In the genomic region with DNA sequence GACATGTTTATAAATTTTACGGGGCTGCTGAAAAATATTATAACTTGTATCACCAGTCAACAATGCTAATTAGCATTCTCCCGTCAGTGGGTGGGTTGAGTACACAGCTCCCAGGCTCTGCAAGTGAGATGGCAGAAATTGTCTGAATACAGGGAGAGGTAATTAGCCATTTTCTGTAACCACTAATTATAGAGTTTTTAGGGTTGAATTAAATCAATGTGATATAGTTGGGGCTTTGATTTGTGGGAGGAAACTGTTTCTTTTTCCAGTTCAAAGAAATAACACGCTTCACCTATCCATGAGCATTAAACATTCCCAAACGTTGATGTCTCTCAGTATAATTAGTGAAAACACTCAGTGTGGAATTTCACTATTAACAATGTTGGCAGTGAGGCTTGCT, we compare ENCODE assay signal across 8 cellular contexts. TPM values are rescaled to one million over a fixed set of nuclear protein-coding genes. Genes with fewer than 3 reads are reported as not detected.
DNase-seq lines count a peak whose midpoint lies in the region; ATAC-seq, FAIRE-seq and TF ChIP-seq lines count a peak whose summit lies in the region.

No MANE protein-coding gene starts in this region.

- no peak overlapping the region for H2AFZ ChIP-seq in HepG2 (ENCODE audit: low read length)

- peaks cover 24% of the 10 kb centered on the region for H3K4me1 Mint-ChIP-seq in activated naive CD4-positive, alpha-beta T cell treated with anti-CD3 and anti-CD28 coated beads, Interleukin-2, amount 10 ng/mL, durations not matched to agents 7 days and 5 days
- H3K4me1 Mint-ChIP-seq in activated naive CD8-positive, alpha-beta T cell treated with anti-CD3 and anti-CD28 coated beads, Interleukin-2, amount 10 ng/mL, durations not matched to agents 7 days and 5 days = peaks cover 14% of the 10 kb centered on the region
- peaks cover 13% of the 10 kb centered on the region for H3K4me1 Mint-ChIP-seq in type B pancreatic cell (ENCODE audit: unreplicated experiment)

- H3K36me3 Mint-ChIP-seq in activated naive CD4-positive, alpha-beta T cell treated with anti-CD3 and anti-CD28 coated beads, Interleukin-2, amount 10 ng/mL, durations not matched to agents 7 days and 5 days = peaks cover 9% of the 10 kb centered on the region
- peaks cover 2% of the 10 kb centered on the region for H3K36me3 Mint-ChIP-seq in activated naive CD8-positive, alpha-beta T cell treated with anti-CD3 and anti-CD28 coated beads, Interleukin-2, amount 10 ng/mL, durations not matched to agents 7 days and 5 days
- peaks cover 10% of the 10 kb centered on the region for H3K36me3 Mint-ChIP-seq in type B pancreatic cell

- H3K9me3 ChIP-seq in HepG2 (ENCODE audit: low read length) (no peaks in the 10 kb centered on the region), small intestine (ENCODE audit: control insufficient read depth, low read depth) (no peaks in the 10 kb centered on the region)

- H3K4me1 ChIP-seq in HepG2 (ENCODE audit: insufficient read depth, low read length) (peaks cover 38% of the 10 kb centered on the region), small intestine (ENCODE audit: control insufficient read depth in 2 of 2, insufficient read depth in 1 of 2, low read depth in 1 of 2, low read length in 1 of 2) (peaks cover 3 to 5% of the 10 kb centered on the region in 2 donors)

- H3K9ac ChIP-seq in HepG2 (ENCODE audit: insufficient read depth, low read depth, low read length) = peak overlapping the region; percentile 77

- 24% methylated on average over 4 of the region's 4 CpGs for WGBS in HepG2 (ENCODE audit: low lambda C conversion rate)
- WGBS in small intestine, 3 donors = 34 to 50% (median 44%) methylated on average over 4 of the region's 4 CpGs

- no peak for DNase-seq in activated naive CD4-positive, alpha-beta T cell treated with anti-CD3 and anti-CD28 coated beads, Interleukin-2, amount 10 ng/mL, durations not matched to agents 7 days and 5 days
- DNase-seq in activated naive CD4-positive, alpha-beta T cell treated with Interleukin-2 at 50 U/mL for 16 hours = no peak
- DNase-seq in activated naive CD8-positive, alpha-beta T cell treated with anti-CD3 and anti-CD28 coated beads, Interleukin-2, amount 10 ng/mL, durations not matched to agents 7 days and 5 days = no peak
- no peak for DNase-seq in HepG2 (ENCODE audit: low spot score)
- no peak for DNase-seq in type B pancreatic cell (ENCODE audit: extremely low spot score, unreplicated experiment)
- no peak for DNase-seq in small intestine

- TF ChIP-seq RAD21 in HepG2 (CRISPR knock-in tag; IDR thresholded peaks at IDR 0.05) = no peak

- CTCF ChIA-PET in activated naive CD4-positive, alpha-beta T cell treated with anti-CD3 and anti-CD28 coated beads, Interleukin-2, amount 10 ng/mL, durations not matched to agents 7 days and 5 days (lab: Charles Lee) = interaction anchor here (1.0 kb wide), 1 partner anchor 63 kb away, joined by 5 read pairs; no protein-coding TSS in a partner anchor
- CTCF ChIA-PET in HepG2 (lab: Yijun Ruan, JAX; ENCODE audit: low intra/inter-chr PET ratio, low total read pairs) = no interaction called here

- H3K27me3 ChIP-seq in HepG2 (ENCODE audit: control insufficient read depth in 1 of 2, insufficient read depth in 2 of 2, low read length in 2 of 2) (peaks cover 0 to 2% of the 10 kb centered on the region in 2 experiments; a peak in 1 of 5 replicates), small intestine (ENCODE audit: control insufficient read depth in 2 of 2, insufficient read depth in 2 of 2, low read length in 2 of 2) (peaks cover 0 to 4% of the 10 kb centered on the region in 2 donors)

- H3K36me3 ChIP-seq in HepG2 (replicated peaks in 1 of 2; ENCODE audit: control insufficient read depth in 1 of 2, insufficient read depth in 2 of 2, low read length in 2 of 2) (no peaks in the 10 kb centered on the region; a peak in 1 of 5 replicates), small intestine (ENCODE audit: control insufficient read depth in 2 of 2, insufficient read depth in 2 of 2, low read length in 2 of 2) (no peaks in the 10 kb centered on the region)

- H3K4me2 ChIP-seq in HepG2 (ENCODE audit: low read depth, low read length) = peak overlapping the region; percentile 74

- peaks cover 10% of the 10 kb centered on the region for H3K9me3 Mint-ChIP-seq in activated naive CD4-positive, alpha-beta T cell treated with anti-CD3 and anti-CD28 coated beads, Interleukin-2, amount 10 ng/mL, durations not matched to agents 7 days and 5 days
- H3K9me3 Mint-ChIP-seq in activated naive CD8-positive, alpha-beta T cell treated with anti-CD3 and anti-CD28 coated beads, Interleukin-2, amount 10 ng/mL, durations not matched to agents 7 days and 5 days = peaks cover 5% of the 10 kb centered on the region
- H3K9me3 Mint-ChIP-seq in type B pancreatic cell = peaks cover 11% of the 10 kb centered on the region

- TF ChIP-seq CTCF in HepG2 (CRISPR knock-in tag; IDR thresholded peaks at IDR 0.05) (no peak), type B pancreatic cell (conservative IDR thresholded peaks at IDR 0.05) (no peak)

- FAIRE-seq in HepG2 (lab: Jason Lieb, UNC) (no peak), small intestine (lab: Jason Lieb, UNC) (no peak)

- TF ChIP-seq EP300 in HepG2 (IDR thresholded peaks at IDR 0.05; ENCODE audit: low read depth in 2 of 2, low read length in 2 of 2) (no peak), HepG2 (CRISPR knock-in tag; IDR thresholded peaks at IDR 0.05; ENCODE audit: borderline replicate concordance) (no peak)

- ATAC-seq in activated naive CD8-positive, alpha-beta T cell treated with anti-CD3 and anti-CD28 coated beads, Interleukin-2, amount 10 ng/mL, durations not matched to agents 7 days and 5 days (ENCODE audit: low read depth) = no peak
- ATAC-seq in HepG2 (no peak), HG03432 (IDR thresholded peaks at IDR 0.05; ENCODE audit: unreplicated experiment) (no peak), GM18873 (IDR thresholded peaks at IDR 0.05; ENCODE audit: low FRiP score, unreplicated experiment) (no peak)

- peaks cover 40% of the 10 kb centered on the region for H3K27me3 Mint-ChIP-seq in activated naive CD4-positive, alpha-beta T cell treated with anti-CD3 and anti-CD28 coated beads, Interleukin-2, amount 10 ng/mL, durations not matched to agents 7 days and 5 days
- H3K27me3 Mint-ChIP-seq in activated naive CD8-positive, alpha-beta T cell treated with anti-CD3 and anti-CD28 coated beads, Interleukin-2, amount 10 ng/mL, durations not matched to agents 7 days and 5 days = peaks cover 10% of the 10 kb centered on the region
- no peaks in the 10 kb centered on the region for H3K27me3 Mint-ChIP-seq in type B pancreatic cell

- peak overlapping the region; percentile 88 for H3K4me3 Mint-ChIP-seq in activated naive CD4-positive, alpha-beta T cell treated with anti-CD3 and anti-CD28 coated beads, Interleukin-2, amount 10 ng/mL, durations not matched to agents 7 days and 5 days
- peak overlapping the region; percentile 89 for H3K4me3 Mint-ChIP-seq in activated naive CD8-positive, alpha-beta T cell treated with anti-CD3 and anti-CD28 coated beads, Interleukin-2, amount 10 ng/mL, durations not matched to agents 7 days and 5 days
- peak overlapping the region; percentile 96 for H3K4me3 Mint-ChIP-seq in type B pancreatic cell

- H3K27ac Mint-ChIP-seq in activated naive CD4-positive, alpha-beta T cell treated with anti-CD3 and anti-CD28 coated beads, Interleukin-2, amount 10 ng/mL, durations not matched to agents 7 days and 5 days = peak overlapping the region; percentile 75
- H3K27ac Mint-ChIP-seq in activated naive CD8-positive, alpha-beta T cell treated with anti-CD3 and anti-CD28 coated beads, Interleukin-2, amount 10 ng/mL, durations not matched to agents 7 days and 5 days = peak overlapping the region; percentile 75
- peak overlapping the region; percentile 92 for H3K27ac Mint-ChIP-seq in type B pancreatic cell

- no peak for TF ChIP-seq POLR2A in HepG2 (IDR thresholded peaks at IDR 0.05; ENCODE audit: insufficient read depth in 1 of 2, low read depth in 2 of 2, low read length in 2 of 2)

- no peaks in the 10 kb centered on the region for H4K20me1 ChIP-seq in HepG2 (ENCODE audit: insufficient read depth, low read length)

- BruUV-seq in HepG2 (replicated peaks; lab: Mats Ljungman, UMichigan) = TSS peak; percentile 51

- H3K4me3 ChIP-seq in HepG2 (replicated peaks in 1 of 3; ENCODE audit: insufficient read depth in 1 of 3, low read depth in 2 of 3, low read length in 3 of 3) (peak overlapping the region; percentile 75 to 92 (median 84)), small intestine (ENCODE audit: low read depth in 1 of 2, low read length in 2 of 2) (no peak overlapping the region)

- in situ Hi-C loops in HepG2 (cut with HindIII; ENCODE audit: extremely low pct_ligation_motif_present, low pct_unique_long_range_greater_than_20kb) = no loop called here

- POLR2A ChIA-PET in activated naive CD8-positive, alpha-beta T cell treated with anti-CD3 and anti-CD28 coated beads, Interleukin-2, amount 10 ng/mL, durations not matched to agents 7 days and 5 days (lab: Charles Lee) = interaction anchor here (1.6 to 1.7 kb wide), 2 partner anchors 11 to 17 kb away, joined by 3 to 4 read pairs; no protein-coding TSS in a partner anchor
- POLR2A ChIA-PET in HepG2 (lab: Yijun Ruan, JAX) = no interaction called here

- intact Hi-C loops in HepG2 (cut with micrococcal nuclease; ENCODE audit: unreplicated experiment) = no loop called here

- H3K79me2 ChIP-seq in HepG2 (ENCODE audit: insufficient read depth, low read length) = peaks cover 50% of the 10 kb centered on the region

- H3K27ac ChIP-seq in HepG2 (ENCODE audit: extremely low read length, insufficient read depth, low read length) = peak overlapping the region; percentile 89
- no peak overlapping the region for H3K27ac ChIP-seq in small intestine (ENCODE audit: low read depth in 1 of 2, low read length in 1 of 2)

RNA-seq across cellular contexts. Expression of gene VANGL1, which starts 1.4 kb away (rescaled TPM):
- 1 to 10 TPM; 7.6 to 8.6 TPM for total RNA-seq in activated naive CD8-positive, alpha-beta T cell treated with anti-CD3 and anti-CD28 coated beads, Interleukin-2, amount 10 ng/mL, durations not matched to agents 7 days and 5 days
- total RNA-seq in HepG2 (2016; rRNA removed; fragmentation: Illumina TruSeq; extraction: Trizol) (5.9 and 9.4 TPM in 2 replicates), type B pancreatic cell (ENCODE audit: low replicate concordance) (15.3 and 25.6 TPM in 2 replicates)
- 3.4 and 3.7 TPM in 2 replicates for total RNA-seq in HepG2 (2016; cell fraction: cytosol; rRNA removed; fragmentation: Illumina TruSeq; extraction: Trizol; ENCODE audit: low read depth)
- total RNA-seq in HepG2 (2016; cell fraction: insoluble cytoplasmic fraction; rRNA removed; fragmentation: Illumina TruSeq; extraction: Trizol) = 5.7 and 8.5 TPM in 2 replicates
- 5.7 and 6.0 TPM in 2 replicates for total RNA-seq in HepG2 (2016; cell fraction: membrane; rRNA removed; fragmentation: Illumina TruSeq; extraction: Trizol)
- total RNA-seq in HepG2 (2016; cell fraction: nucleus; rRNA removed; fragmentation: Illumina TruSeq; extraction: Trizol) = 10.0 and 12.8 TPM in 2 replicates
- polyA plus RNA-seq in HepG2 (2011; rRNA removed) (5.3 TPM in 2 replicates), small intestine (1 to 10 TPM in 2 of 3 donors, under 1 TPM in 1; 0.54 to 4.4 (median 1.1) TPM)
- polyA plus RNA-seq in HepG2 (2011; cell fraction: cytosol; rRNA removed) = 5.1 and 5.3 TPM in 2 replicates
- polyA plus RNA-seq in HepG2 (2011; cell fraction: nucleus; rRNA removed) = 4.1 and 5.0 TPM in 2 replicates
- 3.7 and 4.2 TPM in 2 replicates for polyA plus RNA-seq in HepG2 (2012)
- polyA plus RNA-seq in HepG2 (2016; cell fraction: cytosol; fragmentation: Illumina TruSeq; extraction: Trizol; ENCODE audit: low read depth) = 1.4 and 1.6 TPM in 2 replicates
- 4.2 and 5.8 TPM in 2 replicates for polyA plus RNA-seq in HepG2 (2016; cell fraction: insoluble cytoplasmic fraction; fragmentation: Illumina TruSeq; extraction: Trizol; ENCODE audit: low read depth)
- polyA plus RNA-seq in HepG2 (2016; cell fraction: membrane; fragmentation: Illumina TruSeq; extraction: Trizol; ENCODE audit: low read depth) = 2.6 and 2.7 TPM in 2 replicates
- 10.3 and 10.4 TPM in 2 replicates for polyA plus RNA-seq in HepG2 (2016; cell fraction: nucleus; fragmentation: Illumina TruSeq; extraction: Trizol; ENCODE audit: insufficient read depth, low read depth)
- 14.7 and 37.5 TPM in 2 replicates for polyA minus RNA-seq in HepG2 (2011; rRNA and poly(A)+ RNA removed; ENCODE audit: low replicate concordance)
- polyA minus RNA-seq in HepG2 (2011; cell fraction: cytosol; rRNA and poly(A)+ RNA removed) = 4.2 and 5.7 TPM in 2 replicates
- 5.3 and 7.2 TPM in 2 replicates for polyA minus RNA-seq in HepG2 (2011; cell fraction: nucleus; rRNA and poly(A)+ RNA removed)

Comparison
In these comparisons a context has a peak if more than half of its experiments do, and no peak if none do; other contexts are left out.
1. H3K4me3 ChIP-seq: peak in HepG2 (3 of 3); none in small intestine (0 of 2).
2. Peak in every context shown above with its lines, with median percentiles within 50 percentile points of each other: H3K27ac Mint-ChIP-seq and H3K4me3 Mint-ChIP-seq.